Comparison of ENCODE assay signal across 8 cellular contexts in the genomic region with DNA sequence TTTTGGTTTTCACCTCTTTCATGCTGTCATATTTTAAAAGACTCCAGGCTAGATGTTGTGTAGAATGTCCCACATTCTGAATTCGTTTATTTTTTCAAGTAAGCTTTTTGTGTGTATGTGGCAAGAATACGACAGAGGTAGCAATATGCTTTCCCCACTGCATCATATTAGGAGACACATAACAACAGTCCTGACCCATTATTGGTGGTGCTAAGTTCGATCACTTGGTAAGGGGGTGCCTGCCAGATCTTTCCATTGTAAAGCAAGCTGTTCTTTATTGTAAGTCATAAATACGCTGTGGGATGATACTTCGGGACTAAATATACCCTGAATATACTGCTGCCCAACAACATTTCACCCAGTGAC. TPM values are rescaled to one million over a fixed set of nuclear protein-coding genes. Genes with fewer than 3 reads are reported as not detected.
A peak's percentile ranks its signal among the peaks of the same experiment; 100 is the strongest.
DNase-seq lines count a peak whose midpoint lies in the region; ATAC-seq and TF ChIP-seq lines count a peak whose summit lies in the region.

No MANE protein-coding gene starts in this region.

- H3K36me3 ChIP-seq in prostate gland: no peaks in the 10 kb centered on the region

- H3K9me3 ChIP-seq in prostate gland: no peaks in the 10 kb centered on the region

- H3K27ac ChIP-seq in prostate gland: peak overlapping the region; percentile 88 to 91

- peak; percentile 57 for DNase-seq in NCI-H526 treated with DMSO at 0.1 percent for 48 hours (lab: John Stamatoyannopoulos, UW)
- DNase-seq in NCI-H526 (lab: John Stamatoyannopoulos, UW): no peak
- DNase-seq in RKO (ENCODE audit: low spot score): peak; percentile 37
- DNase-seq in fibroblast of mammary gland (ENCODE audit: low read depth): no peak
- no peak for DNase-seq in prostate gland (ENCODE audit: low spot score)
- no peak for DNase-seq in activated gamma-delta T cell (lab: John Stamatoyannopoulos, UW)
- DNase-seq in HuH-7.5 (ENCODE audit: low spot score): no peak

- no peak for TF ChIP-seq POLR2A in prostate gland (IDR thresholded peaks at IDR 0.05)

- peak overlapping the region; percentile 92 for H3K4me3 ChIP-seq in fibroblast of mammary gland (ENCODE audit: control insufficient read depth, low read depth, low read length)
- H3K4me3 ChIP-seq in prostate gland: peak overlapping the region; percentile 85 to 98

- no peak for TF ChIP-seq CTCF in fibroblast of mammary gland (conservative IDR thresholded peaks at IDR 0.05; ENCODE audit: control insufficient read depth, insufficient read depth, low read depth, low read length)
- no peak for TF ChIP-seq CTCF in prostate gland (IDR thresholded peaks at IDR 0.05)

- H3K27me3 ChIP-seq in prostate gland (replicated peaks; ENCODE audit: insufficient read depth): no peaks in the 10 kb centered on the region

- WGBS in prostate gland: 19% methylated on average over 5 of the region's 5 CpGs

- intact Hi-C loops in prostate gland (cut with DNase I): loop anchor here (10.0 kb wide), 3 partner anchors 54 to 226 kb away; no protein-coding TSS in a partner anchor

- no peaks in the 10 kb centered on the region for H3K4me1 ChIP-seq in prostate gland (replicated peaks)

- no peak for ATAC-seq in HG03571 (IDR thresholded peaks at IDR 0.05; ENCODE audit: unreplicated experiment)

RNA-seq across cellular contexts. Expression of a gene that starts 0.6 kb away (rescaled TPM):
- 10 to 100 TPM; 21.6 to 35.6 TPM for total RNA-seq in prostate gland

Comparison
In these comparisons a context has a peak if more than half of its experiments do, and no peak if none do; other contexts are left out.
1. DNase-seq: peak in NCI-H526 treated with DMSO at 0.1 percent for 48 hours (single experiment) and RKO (single experiment); none in NCI-H526 (0 of 2), fibroblast of mammary gland (single experiment), prostate gland (single experiment), activated gamma-delta T cell (single experiment) and HuH-7.5 (single experiment).